In genomic region chr7:44984478-44984758, GRCh38 we compare ENCODE assay signal across 1 cellular context.
TF ChIP-seq lines count a peak whose summit lies in the region.

No MANE protein-coding gene starts in this region.

TF ChIP-seq in HCT116, 20 proteins besides CTCF, POLR2A, EP300 and RAD21 (continued from another document):
- no peak for TF ChIP-seq REST (IDR thresholded peaks at IDR 0.05; ENCODE audit: low read depth)
- no peak for TF ChIP-seq SIN3A (IDR thresholded peaks at IDR 0.05; ENCODE audit: low read depth)
- TF ChIP-seq POLR2AphosphoS5 (IDR thresholded peaks at IDR 0.05; ENCODE audit: low read depth, low read length): no peak
- TF ChIP-seq ZFX (IDR thresholded peaks at IDR 0.05): no peak
- TF ChIP-seq CEBPB (IDR thresholded peaks at IDR 0.05; ENCODE audit: low read depth): no peak
